In genomic region chr20:38843346-38843745, GRCh38 we compare ENCODE assay signal across 10 cellular contexts. TPM values are rescaled to one million over a fixed set of nuclear protein-coding genes. Genes with fewer than 3 reads are reported as not detected.
DNase-seq lines count a peak whose midpoint lies in the region; ATAC-seq and TF ChIP-seq lines count a peak whose summit lies in the region.
"Had no signal": no experiment of that assay in that cellular context is flagged by ENCODE, and none has a peak within 500 bp of the region (broad histone marks: within the 10 kb centered on the region; RNA-seq: fewer than 3 reads in every experiment).

No MANE protein-coding gene starts in this region.

- TF ChIP-seq CTCF in tibial artery (IDR thresholded peaks at IDR 0.05) = no peak

- peaks cover 25 to 88% (median 71%) of the 10 kb centered on the region in 4 donors for H3K4me1 Mint-ChIP-seq in naive thymus-derived CD8-positive, alpha-beta T cell

- ATAC-seq in naive thymus-derived CD8-positive, alpha-beta T cell = no peak
- ATAC-seq in HG03135 (IDR thresholded peaks at IDR 0.05; ENCODE audit: unreplicated experiment) (no peak), GM18873 (IDR thresholded peaks at IDR 0.05; ENCODE audit: low FRiP score, unreplicated experiment) (no peak)

- no peaks in the 10 kb centered on the region for H3K36me3 ChIP-seq in tibial artery
- H3K36me3 ChIP-seq: uterus had no signal

- peak; percentile 60 for DNase-seq in stimulated activated naive CD4-positive, alpha-beta T cell treated with Interleukin-2 at 50 U/mL for 16 hours (lab: John Stamatoyannopoulos, UW)
- no peak for DNase-seq in stimulated activated naive CD4-positive, alpha-beta T cell (lab: John Stamatoyannopoulos, UW)
- DNase-seq in activated CD8-positive, alpha-beta memory T cell treated with anti-CD3 and anti-CD28 coated beads, Interleukin-2, amount 50 U/mL, for 24 hours (ENCODE audit: extremely low read depth) = peak; percentile 26
- DNase-seq in naive thymus-derived CD8-positive, alpha-beta T cell = no peak
- no peak for DNase-seq in tibial artery
- no peak for DNase-seq in NK-92 treated with Interleukin-12 subunit alpha and Interleukin-12 subunit beta, amount 100 ng/mL, for 24 hours (lab: John Stamatoyannopoulos, UW)
- DNase-seq: NCI-H526 treated with DMSO at 0.1 percent for 48 hours, uterus had no signal

- peak overlapping the region; percentile 39 to 98 (median 88) for H3K27ac Mint-ChIP-seq in naive thymus-derived CD8-positive, alpha-beta T cell

- intact Hi-C loops in tibial artery (cut with DNase I; ENCODE audit: low total_unique reads) = no loop called here

- POLR2A ChIA-PET in naive thymus-derived CD8-positive, alpha-beta T cell (lab: Charles Lee) = interaction anchor here (0.9 to 2.6 kb wide), 7 partner anchors 13 to 38 kb away, joined by 3 to 15 read pairs (median 5); partner anchors contain the start of gene PPP1R16B

- peaks cover 0 to 9% of the 10 kb centered on the region in 2 donors for H3K27me3 ChIP-seq in tibial artery
- H3K27me3 ChIP-seq: uterus had no signal

- no peaks in the 10 kb centered on the region for H3K27me3 Mint-ChIP-seq in naive thymus-derived CD8-positive, alpha-beta T cell

- H3K27ac ChIP-seq in tibial artery = no peak overlapping the region
- H3K27ac ChIP-seq: uterus had no signal

- no peak overlapping the region for H3K4me3 ChIP-seq in tibial artery
- H3K4me3 ChIP-seq: uterus had no signal

- H3K4me3 Mint-ChIP-seq in naive thymus-derived CD8-positive, alpha-beta T cell = peak overlapping the region in 7 of 10 donors; percentile 60 to 75 (median 68)

- H3K9me3 ChIP-seq in tibial artery = no peaks in the 10 kb centered on the region
- H3K9me3 ChIP-seq: uterus had no signal

- peaks cover 0 to 1% (median 0%) of the 10 kb centered on the region in 9 donors for H3K9me3 Mint-ChIP-seq in naive thymus-derived CD8-positive, alpha-beta T cell

- H3K36me3 Mint-ChIP-seq in naive thymus-derived CD8-positive, alpha-beta T cell = peaks cover 3 to 15% (median 9%) of the 10 kb centered on the region in 3 donors

- no peaks in the 10 kb centered on the region for H3K4me1 ChIP-seq in tibial artery
- H3K4me1 ChIP-seq: uterus had no signal

RNA-seq across cellular contexts. Expression of gene PPP1R16B, which starts 37.8 kb away (rescaled TPM):
- total RNA-seq in naive thymus-derived CD8-positive, alpha-beta T cell = 10 to 100 TPM; 31.4 to 33.6 TPM
- polyA plus RNA-seq in naive thymus-derived CD8-positive, alpha-beta T cell = 10 to 100 TPM in 2 of 3 donors, 1 to 10 TPM in 1; 9.7 to 15.6 (median 13.4) TPM

Comparison
In these comparisons a context has a peak if more than half of its experiments do, and no peak if none do; other contexts are left out.
1. DNase-seq: peak in stimulated activated naive CD4-positive, alpha-beta T cell treated with Interleukin-2 at 50 U/mL for 16 hours (single experiment) and activated CD8-positive, alpha-beta memory T cell treated with anti-CD3 and anti-CD28 coated beads, Interleukin-2, amount 50 U/mL, for 24 hours (single experiment); none in stimulated activated naive CD4-positive, alpha-beta T cell (0 of 6), naive thymus-derived CD8-positive, alpha-beta T cell (0 of 10), tibial artery (0 of 2) and NK-92 treated with Interleukin-12 subunit alpha and Interleukin-12 subunit beta, amount 100 ng/mL, for 24 hours (single experiment).